8 cellular contexts compared by ENCODE assay signal in the genomic region with DNA sequence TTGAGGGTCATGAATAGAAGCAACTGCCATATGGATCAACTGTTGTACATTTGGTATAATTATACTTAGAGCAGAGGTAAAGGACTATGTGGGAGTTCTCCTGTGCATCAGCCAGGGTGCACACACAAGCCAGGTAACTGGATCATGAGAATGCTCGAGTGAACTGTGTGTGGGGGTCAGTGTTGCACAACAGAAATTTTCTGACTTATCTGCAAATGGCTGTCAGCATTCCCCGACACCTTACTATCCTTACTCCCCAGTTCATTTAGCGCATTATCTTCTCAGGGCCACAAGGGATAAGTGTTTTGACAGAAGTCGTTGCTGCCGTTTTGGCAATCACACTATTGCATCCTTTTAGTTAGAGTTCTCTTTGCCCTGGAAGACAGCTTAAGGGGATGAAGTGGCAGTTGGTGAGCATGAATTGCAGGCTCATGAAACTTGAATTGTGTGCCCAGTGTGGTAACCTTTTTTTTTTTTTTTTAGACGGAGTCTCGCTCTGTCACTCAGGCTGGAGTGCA. TPM values are rescaled to one million over a fixed set of nuclear protein-coding genes. Genes with fewer than 3 reads are reported as not detected.
DNase-seq lines count a peak whose midpoint lies in the region; ATAC-seq, FAIRE-seq and TF ChIP-seq lines count a peak whose summit lies in the region.

No MANE protein-coding gene starts in this region.

- 64% methylated on average over 7 of the region's 7 CpGs for WGBS in A549 (ENCODE audit: missing lambda C conversion rate)

- H3K4me1 Mint-ChIP-seq in HFFc6 (ENCODE audit: low read depth), result peaks cover 43% of the 10 kb centered on the region
- H3K4me1 Mint-ChIP-seq in activated naive CD8-positive, alpha-beta T cell (ENCODE audit: low read depth), result peaks cover 49% of the 10 kb centered on the region

- no peaks in the 10 kb centered on the region for H3K27me3 ChIP-seq in vagina

- no peaks in the 10 kb centered on the region for H3K27me3 Mint-ChIP-seq in HFFc6 (ENCODE audit: insufficient read depth)
- no peaks in the 10 kb centered on the region for H3K27me3 Mint-ChIP-seq in activated naive CD8-positive, alpha-beta T cell

- H3K27ac ChIP-seq in A549 (peak overlapping the region; percentile 98; a peak in 4 of 6 replicates), vagina (peak overlapping the region; percentile 96)

- peak overlapping the region; percentile 88 for H3K4me2 ChIP-seq in A549

- TF ChIP-seq RAD21 in A549 (conservative IDR thresholded peaks at IDR 0.05 in 1 of 2, IDR thresholded peaks at IDR 0.05 in 1 of 2), result no peak

- H3K4me3 ChIP-seq in A549 (peak overlapping the region; percentile 97), vagina (peak overlapping the region; percentile 91 to 95)

- H3K4me1 ChIP-seq in A549, result peaks cover 12% of the 10 kb centered on the region; the same call in 1 of the 3 replicates
- peaks cover 46% of the 10 kb centered on the region for H3K4me1 ChIP-seq in vagina

- peak overlapping the region; percentile 98 for H3K27ac Mint-ChIP-seq in HFFc6
- H3K27ac Mint-ChIP-seq in activated naive CD8-positive, alpha-beta T cell, result peak overlapping the region; percentile 98

- H3K36me3 Mint-ChIP-seq in HFFc6 (ENCODE audit: low read depth), result peaks cover 35% of the 10 kb centered on the region
- peaks cover 15% of the 10 kb centered on the region for H3K36me3 Mint-ChIP-seq in activated naive CD8-positive, alpha-beta T cell

- no peaks in the 10 kb centered on the region for H3K9me3 Mint-ChIP-seq in HFFc6
- H3K9me3 Mint-ChIP-seq in activated naive CD8-positive, alpha-beta T cell (ENCODE audit: low read depth), result no peaks in the 10 kb centered on the region

- H3K9me3 ChIP-seq in A549 (no peaks in the 10 kb centered on the region), vagina (no peaks in the 10 kb centered on the region)

- H3K4me3 Mint-ChIP-seq in HFFc6, result peak overlapping the region; percentile 99
- H3K4me3 Mint-ChIP-seq in activated naive CD8-positive, alpha-beta T cell, result peak overlapping the region; percentile 95

- TF ChIP-seq CTCF in A549 (IDR thresholded peaks at IDR 0.05) (no peak), HFFc6 (IDR thresholded peaks at IDR 0.05) (no peak), vagina (IDR thresholded peaks at IDR 0.05) (no peak)

- ATAC-seq in A549 (no peak), left lobe of liver (peak; percentile 23)

- TF ChIP-seq EP300 in A549 (IDR thresholded peaks at IDR 0.05), result no peak

- intact Hi-C loops in vagina (cut with DNase I), result no loop called here

- DNase-seq in A549 (ENCODE audit: low read depth in 1 of 2, low spot score in 1 of 2) (no peak), HFFc6 (no peak), left lobe of liver (ENCODE audit: low spot score) (peak; percentile 64), vagina (ENCODE audit: extremely low spot score in 2 of 2) (no peak), 8988T (no peak)
- no peak for DNase-seq in stimulated activated CD4-positive, alpha-beta T cell treated with anti-CD3 and anti-CD28 coated beads, Interleukin-2, amount 100 ng/mL, for 24 hours
- no peak for DNase-seq in stimulated activated naive CD4-positive, alpha-beta T cell treated with Interleukin-2 at 50 U/mL for 16 hours (lab: John Stamatoyannopoulos, UW)

- no peaks in the 10 kb centered on the region for H3K36me3 ChIP-seq in vagina

- POLR2A ChIA-PET in A549 (lab: Yijun Ruan, JAX), result interaction anchor here (1.2 kb wide), 1 partner anchor 32 kb away, joined by 4 read pairs; a partner anchor contains a TSS

- CTCF ChIA-PET in A549 (lab: Yijun Ruan, JAX), result interaction anchor here (1.1 kb wide), 2 partner anchors 29 to 102 kb away, joined by 3 to 4 read pairs; no protein-coding TSS in a partner anchor

- TF ChIP-seq POLR2A in A549 (IDR thresholded peaks at IDR 0.05; ENCODE audit: low read length) (no peak), vagina (IDR thresholded peaks at IDR 0.05) (no peak)

- no peak for FAIRE-seq in A549 (lab: Jason Lieb, UNC)

TF ChIP-seq in A549, 52 proteins besides CTCF, POLR2A, EP300 and RAD21:
- TF ChIP-seq, protein P1, sequence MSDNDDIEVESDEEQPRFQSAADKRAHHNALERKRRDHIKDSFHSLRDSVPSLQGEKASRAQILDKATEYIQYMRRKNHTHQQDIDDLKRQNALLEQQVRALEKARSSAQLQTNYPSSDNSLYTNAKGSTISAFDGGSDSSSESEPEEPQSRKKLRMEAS (IDR thresholded peaks at IDR 0.05), result no peak
- TF ChIP-seq CEBPB (IDR thresholded peaks at IDR 0.05) (peak in 1 of 2 experiments; percentile 41; a peak in 2 of 4 replicates), ZSCAN20 (CRISPR knock-in tag; IDR thresholded peaks at IDR 0.05) (no peak), PHF8 (IDR thresholded peaks at IDR 0.05; ENCODE audit: borderline replicate concordance, low read depth) (no peak)
- TF ChIP-seq, protein P2, sequence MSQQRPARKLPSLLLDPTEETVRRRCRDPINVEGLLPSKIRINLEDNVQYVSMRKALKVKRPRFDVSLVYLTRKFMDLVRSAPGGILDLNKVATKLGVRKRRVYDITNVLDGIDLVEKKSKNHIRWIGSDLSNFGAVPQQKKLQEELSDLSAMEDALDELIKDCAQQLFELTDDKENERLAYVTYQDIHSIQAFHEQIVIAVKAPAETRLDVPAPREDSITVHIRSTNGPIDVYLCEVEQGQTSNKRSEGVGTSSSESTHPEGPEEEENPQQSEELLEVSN (IDR thresholded peaks at IDR 0.05; ENCODE audit: borderline replicate concordance, low read depth), result no peak
TF ChIP-seq in A549: peak in this region for 1.

RNA-seq across cellular contexts. Expression of a gene that starts 1.7 kb away (rescaled TPM):
- 1,000 and 1,241 TPM in 2 replicates for polyA plus RNA-seq in A549 (2011; rRNA removed)
- 89.4 and 161 TPM in 2 replicates for polyA plus RNA-seq in A549 (2012; cell fraction: cytosol; rRNA removed)
- polyA plus RNA-seq in A549 (2012; cell fraction: nucleus; rRNA removed), result 102 and 118 TPM in 2 replicates
- 364 to 433 TPM (median 402 TPM) in 3 replicates for polyA plus RNA-seq in A549 (2017; fragmentation: RNase III; extraction: RNeasy Plus Mini Kit Qiagen cat#74134 plus additional on column Dnase treatment)
- polyA minus RNA-seq in A549 (2011; rRNA and poly(A)+ RNA removed), result 1,532 and 1,583 TPM in 2 replicates
- 100 to 1,000 TPM; 698 to 777 (median 770) TPM for total RNA-seq in HFFc6 (2021; fragmentation: NEBNext Ultra II Directional; extraction: Animal tissue kit (Norgen Biotek cat#: 25700))
- total RNA-seq in left lobe of liver, result 501 TPM
- 208 TPM for total RNA-seq in vagina

RNA-seq across cellular contexts. Expression of a gene that starts 19.6 kb away (rescaled TPM):
- not detected in 2 replicates for polyA plus RNA-seq in A549 (2011; rRNA removed)
- polyA plus RNA-seq in A549 (2012; cell fraction: cytosol; rRNA removed), result not detected in 2 replicates
- 0.07 TPM in 1 of 2 replicates, not detected in the other for polyA plus RNA-seq in A549 (2012; cell fraction: nucleus; rRNA removed)
- not detected in 3 replicates for polyA plus RNA-seq in A549 (2017; fragmentation: RNase III; extraction: RNeasy Plus Mini Kit Qiagen cat#74134 plus additional on column Dnase treatment)
- polyA minus RNA-seq in A549 (2011; rRNA and poly(A)+ RNA removed), result not detected in 2 replicates
- total RNA-seq in HFFc6 (2021; fragmentation: NEBNext Ultra II Directional; extraction: Animal tissue kit (Norgen Biotek cat#: 25700)), result not detected
- total RNA-seq in left lobe of liver, result not detected
- total RNA-seq in vagina, result not detected

RNA-seq across cellular contexts. Expression of a gene that starts 32.2 kb away (rescaled TPM):
- polyA plus RNA-seq in A549 (2011; rRNA removed), result 6.9 and 10.9 TPM in 2 replicates
- polyA plus RNA-seq in A549 (2012; cell fraction: cytosol; rRNA removed), result 13.0 and 14.9 TPM in 2 replicates
- polyA plus RNA-seq in A549 (2012; cell fraction: nucleus; rRNA removed), result 12.1 and 13.4 TPM in 2 replicates
- polyA plus RNA-seq in A549 (2017; fragmentation: RNase III; extraction: RNeasy Plus Mini Kit Qiagen cat#74134 plus additional on column Dnase treatment), result 11.0 to 12.0 TPM (median 11.4 TPM) in 3 replicates
- polyA minus RNA-seq in A549 (2011; rRNA and poly(A)+ RNA removed), result 12.1 and 12.8 TPM in 2 replicates
- total RNA-seq in HFFc6 (2021; fragmentation: NEBNext Ultra II Directional; extraction: Animal tissue kit (Norgen Biotek cat#: 25700)), result 10 to 100 TPM; 14.9 to 17.7 (median 16.5) TPM
- total RNA-seq in left lobe of liver, result 7.3 TPM
- total RNA-seq in vagina, result 25.3 TPM
